ENCODE assay signal across 13 cellular contexts in the genomic region with DNA sequence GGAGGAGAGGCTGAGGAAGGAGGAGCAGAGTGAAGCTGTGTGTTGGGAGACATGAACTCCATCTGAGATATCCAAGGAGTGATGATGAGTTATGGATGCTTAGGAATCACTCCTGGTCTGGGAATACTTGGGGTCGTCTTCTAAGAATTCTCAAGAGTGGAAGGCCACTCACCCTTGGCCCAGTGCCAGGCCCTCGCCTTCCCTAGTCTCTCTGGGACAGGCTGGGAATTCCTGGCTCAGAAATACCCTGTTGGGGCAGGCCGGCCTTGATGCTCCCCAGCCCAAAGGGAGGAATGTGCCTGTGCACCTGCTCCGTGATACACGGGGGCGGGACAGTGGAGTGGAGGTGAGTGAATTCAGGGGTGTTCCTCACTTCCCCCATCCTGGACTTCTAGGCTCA. TPM values are rescaled to one million over a fixed set of nuclear protein-coding genes. Genes with fewer than 3 reads are reported as not detected.
A peak's percentile ranks its signal among the peaks of the same experiment; 100 is the strongest.
DNase-seq lines count a peak whose midpoint lies in the region; ATAC-seq and TF ChIP-seq lines count a peak whose summit lies in the region.
"Had no signal": no experiment of that assay in that cellular context is flagged by ENCODE, and none has a peak within 500 bp of the region (broad histone marks: within the 10 kb centered on the region; RNA-seq: fewer than 3 reads in every experiment).

No MANE protein-coding gene starts in this region.

- no peak overlapping the region for H3K4me3 Mint-ChIP-seq in activated T-helper 2 cell treated with anti-CD3 and anti-CD28 coated beads, Interferon-gamma antibody, Interleukin-2, Interleukin-4, amounts not matched to agents 10 μg/mL and 5 μg/mL and 100 μg/mL, durations not matched to agents 14 hours and 24 hours and 36 hours (ENCODE audit: low read depth)
- H3K4me3 Mint-ChIP-seq: activated CD8-positive, alpha-beta memory T cell treated with anti-CD3 and anti-CD28 coated beads, Interleukin-2, amount 10 ng/mL, durations not matched to agents 7 days and 5 days had no signal

- H3K4me1 ChIP-seq in HEK293 (ENCODE audit: control insufficient read depth, insufficient read depth, low read length) (peaks cover 12% of the 10 kb centered on the region), lower lobe of right lung (peaks cover 65% of the 10 kb centered on the region), stomach (peaks cover 40 to 79% (median 60%) of the 10 kb centered on the region in 4 donors)

- no peaks in the 10 kb centered on the region for H3K9me3 Mint-ChIP-seq in activated T-helper 2 cell treated with anti-CD3 and anti-CD28 coated beads, Interferon-gamma antibody, Interleukin-2, Interleukin-4, amounts not matched to agents 10 μg/mL and 5 μg/mL and 100 μg/mL, durations not matched to agents 14 hours and 24 hours and 36 hours

- no peaks in the 10 kb centered on the region for H3K27me3 Mint-ChIP-seq in activated T-helper 2 cell treated with anti-CD3 and anti-CD28 coated beads, Interferon-gamma antibody, Interleukin-2, Interleukin-4, amounts not matched to agents 10 μg/mL and 5 μg/mL and 100 μg/mL, durations not matched to agents 14 hours and 24 hours and 36 hours (ENCODE audit: low read depth)

- H3K4me3 ChIP-seq in HEK293 (ENCODE audit: low read depth, low read length) (no peak overlapping the region), lower lobe of right lung (no peak overlapping the region), stomach (no peak overlapping the region)

- H3K27ac ChIP-seq in HEK293 (ENCODE audit: extremely low read depth, low read depth, low read length) (no peak overlapping the region), lower lobe of right lung (peak overlapping the region; percentile 98), stomach (peak overlapping the region in 4 of 5 donors; percentile 90 to 96 (median 94))
- H3K27ac ChIP-seq: parathyroid adenoma had no signal

- TF ChIP-seq CTCF in HEK293 (tag by site-specific recombination; IDR thresholded peaks at IDR 0.05) (no peak), lower lobe of right lung (IDR thresholded peaks at IDR 0.05) (no peak), stomach (IDR thresholded peaks at IDR 0.05) (no peak)

- WGBS in stomach, 5 donors: 50 to 64% (median 62%) methylated on average over 6 of the region's 6 CpGs

- peaks cover 66% of the 10 kb centered on the region for H3K4me1 Mint-ChIP-seq in activated T-helper 2 cell treated with anti-CD3 and anti-CD28 coated beads, Interferon-gamma antibody, Interleukin-2, Interleukin-4, amounts not matched to agents 10 μg/mL and 5 μg/mL and 100 μg/mL, durations not matched to agents 14 hours and 24 hours and 36 hours (ENCODE audit: low read depth)

- CTCF ChIA-PET in HEK293 (lab: Yijun Ruan, JAX): interaction anchor here (0.6 to 22.5 kb wide), 3 partner anchors 11 to 65 kb away, joined by 4 to 1029 read pairs (median 4); a partner anchor contains a TSS

- no peak for DNase-seq in activated T-helper 2 cell treated with anti-CD3 and anti-CD28 coated beads, Interferon-gamma antibody, Interleukin-2, Interleukin-4, amounts not matched to agents 10 μg/mL and 5 μg/mL and 100 μg/mL, durations not matched to agents 14 hours and 24 hours and 36 hours (ENCODE audit: low spot score)
- DNase-seq in lower lobe of right lung: no peak
- no peak for DNase-seq in stomach
- no peak for DNase-seq in AG20443 (ENCODE audit: low spot score)
- DNase-seq: activated CD8-positive, alpha-beta memory T cell treated with anti-CD3 and anti-CD28 coated beads, Interleukin-2, amount 10 ng/mL, durations not matched to agents 7 days and 5 days; DMS153; NCI-H524 treated with DMSO at 0.1 percent for 48 hours; stimulated activated CD4-positive, alpha-beta T cell treated with anti-CD3 and anti-CD28 coated beads, Interleukin-4, amount 100 ng/mL, for 24 hours had no signal

- H3K36me3 ChIP-seq in HEK293 (ENCODE audit: control insufficient read depth in 2 of 2, insufficient read depth in 1 of 2, low read length in 2 of 2) (no peaks in the 10 kb centered on the region), lower lobe of right lung (no peaks in the 10 kb centered on the region), stomach (no peaks in the 10 kb centered on the region)

- POLR2A ChIA-PET in HEK293 (lab: Yijun Ruan, JAX): interaction anchor here (10.1 kb wide), 1 partner anchor 12 kb away, joined by 63 read pairs; a partner anchor contains a TSS

- TF ChIP-seq EP300 in stomach (IDR thresholded peaks at IDR 0.05): no peak

- H3K27me3 ChIP-seq in lower lobe of right lung (ENCODE audit: low read depth): no peaks in the 10 kb centered on the region
- no peaks in the 10 kb centered on the region for H3K27me3 ChIP-seq in stomach

- H3K36me3 Mint-ChIP-seq in activated T-helper 2 cell treated with anti-CD3 and anti-CD28 coated beads, Interferon-gamma antibody, Interleukin-2, Interleukin-4, amounts not matched to agents 10 μg/mL and 5 μg/mL and 100 μg/mL, durations not matched to agents 14 hours and 24 hours and 36 hours (ENCODE audit: low read depth): no peaks in the 10 kb centered on the region
- H3K36me3 Mint-ChIP-seq: activated CD8-positive, alpha-beta memory T cell treated with anti-CD3 and anti-CD28 coated beads, Interleukin-2, amount 10 ng/mL, durations not matched to agents 7 days and 5 days had no signal

- TF ChIP-seq POLR2A in stomach (IDR thresholded peaks at IDR 0.05): no peak

- H3K27ac Mint-ChIP-seq in activated T-helper 2 cell treated with anti-CD3 and anti-CD28 coated beads, Interferon-gamma antibody, Interleukin-2, Interleukin-4, amounts not matched to agents 10 μg/mL and 5 μg/mL and 100 μg/mL, durations not matched to agents 14 hours and 24 hours and 36 hours: peak overlapping the region; percentile 34
- H3K27ac Mint-ChIP-seq: activated CD8-positive, alpha-beta memory T cell treated with anti-CD3 and anti-CD28 coated beads, Interleukin-2, amount 10 ng/mL, durations not matched to agents 7 days and 5 days had no signal

- intact Hi-C loops in activated T-helper 2 cell treated with anti-CD3 and anti-CD28 coated beads, Interferon-gamma antibody, Interleukin-2, Interleukin-4, amounts not matched to agents 10 μg/mL and 5 μg/mL and 100 μg/mL, durations not matched to agents 14 hours and 24 hours and 36 hours (cut with micrococcal nuclease): no loop called here
- intact Hi-C loops in lower lobe of right lung (cut with DNase I): no loop called here
- intact Hi-C loops in stomach (cut with DNase I; ENCODE audit: low total_unique reads): no loop called here

- no peaks in the 10 kb centered on the region for H3K9me3 ChIP-seq in HEK293 (ENCODE audit: control insufficient read depth, insufficient read depth, low read depth, low read length)
- no peaks in the 10 kb centered on the region for H3K9me3 ChIP-seq in lower lobe of right lung
- H3K9me3 ChIP-seq in stomach: no peaks in the 10 kb centered on the region

- ATAC-seq in lower lobe of right lung (no peak), HG02798 (IDR thresholded peaks at IDR 0.05; ENCODE audit: poor library complexity, unreplicated experiment) (no peak), HG02885 (IDR thresholded peaks at IDR 0.05; ENCODE audit: poor library complexity, unreplicated experiment) (no peak)
- ATAC-seq: activated CD8-positive, alpha-beta memory T cell treated with anti-CD3 and anti-CD28 coated beads, Interleukin-2, amount 10 ng/mL, durations not matched to agents 7 days and 5 days had no signal

RNA-seq across cellular contexts. Expression of a gene that starts 12.6 kb away (rescaled TPM):
- 246 and 247 TPM in 2 replicates for total RNA-seq in activated T-helper 2 cell treated with anti-CD3 and anti-CD28 coated beads, Interferon-gamma antibody, Interleukin-2, Interleukin-4, amounts not matched to agents 10 μg/mL and 5 μg/mL and 100 μg/mL, durations not matched to agents 14 hours and 24 hours and 36 hours
- total RNA-seq in lower lobe of right lung (235 TPM), stomach (100 to 1,000 TPM in 4 of 5 donors, 10 to 100 TPM in 1; 53.1 to 630 (median 318) TPM)
- polyA plus RNA-seq in stomach: 100 to 1,000 TPM; 108 to 201 (median 132) TPM

RNA-seq across cellular contexts. Expression of a gene that starts 19.6 kb away (rescaled TPM):
- total RNA-seq in activated T-helper 2 cell treated with anti-CD3 and anti-CD28 coated beads, Interferon-gamma antibody, Interleukin-2, Interleukin-4, amounts not matched to agents 10 μg/mL and 5 μg/mL and 100 μg/mL, durations not matched to agents 14 hours and 24 hours and 36 hours: 1.2 and 1.6 TPM in 2 replicates
- total RNA-seq in lower lobe of right lung (0.74 TPM), stomach (10 to 100 TPM in 1 of 5 donors, 1 to 10 TPM in 2, not detected in 2; 1.5 to 11.0 (median 1.6) TPM)
- 1 to 10 TPM in 1 of 3 donors, under 1 TPM in 1, not detected in 1; 0.25 to 1.1 TPM for polyA plus RNA-seq in stomach

RNA-seq across cellular contexts. Expression of a gene that starts 40.9 kb away (rescaled TPM):
- total RNA-seq in activated T-helper 2 cell treated with anti-CD3 and anti-CD28 coated beads, Interferon-gamma antibody, Interleukin-2, Interleukin-4, amounts not matched to agents 10 μg/mL and 5 μg/mL and 100 μg/mL, durations not matched to agents 14 hours and 24 hours and 36 hours: 0.18 and 0.21 TPM in 2 replicates
- total RNA-seq in lower lobe of right lung: 58.0 TPM
- total RNA-seq in stomach: 100 to 1,000 TPM in 3 of 5 donors, 10 to 100 TPM in 2; 36.7 to 249 (median 216) TPM
- polyA plus RNA-seq in stomach: 100 to 1,000 TPM; 126 to 267 (median 168) TPM
- total RNA-seq: activated CD8-positive, alpha-beta memory T cell treated with anti-CD3 and anti-CD28 coated beads, Interleukin-2, amount 10 ng/mL, durations not matched to agents 7 days and 5 days; RPMI7951 had no signal

RNA-seq across cellular contexts. Expression of a gene that starts 47.3 kb away (rescaled TPM):
- total RNA-seq in activated T-helper 2 cell treated with anti-CD3 and anti-CD28 coated beads, Interferon-gamma antibody, Interleukin-2, Interleukin-4, amounts not matched to agents 10 μg/mL and 5 μg/mL and 100 μg/mL, durations not matched to agents 14 hours and 24 hours and 36 hours: 71.0 and 72.5 TPM in 2 replicates
- total RNA-seq in lower lobe of right lung (66.5 TPM), stomach (10 to 100 TPM in 3 of 5 donors, 1 to 10 TPM in 1, not detected in 1; 7.0 to 40.6 (median 21.4) TPM)
- polyA plus RNA-seq in stomach: 100 to 1,000 TPM; 123 to 170 (median 158) TPM

RNA-seq across cellular contexts. Expression of a gene that starts 48.3 kb away (rescaled TPM):
- total RNA-seq in activated T-helper 2 cell treated with anti-CD3 and anti-CD28 coated beads, Interferon-gamma antibody, Interleukin-2, Interleukin-4, amounts not matched to agents 10 μg/mL and 5 μg/mL and 100 μg/mL, durations not matched to agents 14 hours and 24 hours and 36 hours: 71.3 and 73.3 TPM in 2 replicates
- total RNA-seq in lower lobe of right lung (32.5 TPM), stomach (10 to 100 TPM in 3 of 5 donors, 1 to 10 TPM in 2; 6.4 to 41.1 (median 14.0) TPM)
- 10 to 100 TPM; 17.3 to 25.5 (median 20.6) TPM for polyA plus RNA-seq in stomach

Comparison
In these comparisons a context has a peak if more than half of its experiments do, and no peak if none do; other contexts are left out.
1. RNA of a gene that starts 40.9 kb away (total RNA-seq): 36.7 to 249 TPM in stomach and 58.0 TPM in lower lobe of right lung (single experiment); 0.18 to 0.21 TPM in activated T-helper 2 cell treated with anti-CD3 and anti-CD28 coated beads, Interferon-gamma antibody, Interleukin-2, Interleukin-4, amounts not matched to agents 10 μg/mL and 5 μg/mL and 100 μg/mL, durations not matched to agents 14 hours and 24 hours and 36 hours; every median in the first group is over 10 times any median in the second.